In the genomic region with DNA sequence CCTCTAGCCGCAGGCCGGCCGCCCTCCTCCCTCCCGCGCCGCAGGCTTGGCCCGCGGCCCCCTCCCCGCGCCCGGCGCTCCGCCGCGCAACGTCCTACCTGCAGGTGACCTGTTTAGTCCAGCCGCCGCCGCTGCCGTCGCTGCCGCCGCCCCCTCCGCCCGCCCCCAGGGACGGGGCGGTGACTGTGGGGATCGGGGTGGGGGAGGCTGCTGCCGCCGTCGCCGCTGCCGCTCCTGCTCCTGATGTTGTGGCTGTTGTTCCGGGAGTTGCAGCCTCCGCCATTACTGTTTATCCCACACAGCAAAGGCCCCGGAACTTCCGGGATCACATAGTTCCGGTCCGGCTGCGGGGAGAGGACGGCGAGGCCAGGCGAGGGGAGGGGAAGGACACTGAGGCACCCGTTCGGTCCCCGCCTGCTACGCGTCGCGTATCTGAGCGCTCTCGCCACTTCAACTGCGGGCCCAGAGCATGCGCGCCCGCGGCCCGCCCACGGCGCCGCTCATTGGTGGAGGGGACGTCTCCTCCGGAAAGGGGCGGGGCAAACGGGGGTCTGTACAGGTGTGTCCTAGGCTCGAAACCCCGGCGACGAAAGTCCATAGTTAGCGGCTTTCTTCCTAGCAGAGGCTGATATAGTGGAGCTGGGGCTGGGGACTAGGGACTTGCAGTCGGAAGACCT, we compare ENCODE assay signal across 8 cellular contexts. TPM values are rescaled to one million over a fixed set of nuclear protein-coding genes. Genes with fewer than 3 reads are reported as not detected.
A peak's percentile ranks its signal among the peaks of the same experiment; 100 is the strongest.
DNase-seq lines count a peak whose midpoint lies in the region; ATAC-seq, FAIRE-seq and TF ChIP-seq lines count a peak whose summit lies in the region.

A gene with protein sequence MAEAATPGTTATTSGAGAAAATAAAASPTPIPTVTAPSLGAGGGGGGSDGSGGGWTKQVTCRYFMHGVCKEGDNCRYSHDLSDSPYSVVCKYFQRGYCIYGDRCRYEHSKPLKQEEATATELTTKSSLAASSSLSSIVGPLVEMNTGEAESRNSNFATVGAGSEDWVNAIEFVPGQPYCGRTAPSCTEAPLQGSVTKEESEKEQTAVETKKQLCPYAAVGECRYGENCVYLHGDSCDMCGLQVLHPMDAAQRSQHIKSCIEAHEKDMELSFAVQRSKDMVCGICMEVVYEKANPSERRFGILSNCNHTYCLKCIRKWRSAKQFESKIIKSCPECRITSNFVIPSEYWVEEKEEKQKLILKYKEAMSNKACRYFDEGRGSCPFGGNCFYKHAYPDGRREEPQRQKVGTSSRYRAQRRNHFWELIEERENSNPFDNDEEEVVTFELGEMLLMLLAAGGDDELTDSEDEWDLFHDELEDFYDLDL (minus strand): TSS at position 444 of the 677 bp plus-strand sequence. CDS start 161 bp downstream, at position 283.

- no peaks in the 10 kb centered on the region for H3K27me3 ChIP-seq in mononuclear cell (ENCODE audit: insufficient read depth, low read length)

- H3K27ac ChIP-seq in OCI-LY7 (ENCODE audit: low read depth, low read length, poor library complexity, severe bottlenecking), result peak within 1 kb of the TSS; percentile 72

- peak within 1 kb of the TSS; percentile 65 for H2AFZ ChIP-seq in OCI-LY7 (ENCODE audit: low read length)

- POLR2A ChIA-PET in OCI-LY7 (lab: Charles Lee), result interaction anchor here (0.8 to 2.1 kb wide), 6 partner anchors 9 to 19 kb away, joined by 3 to 11 read pairs (median 4); no protein-coding TSS in a partner anchor

- H3K4me2 ChIP-seq in OCI-LY7 (ENCODE audit: low read length), result peak within 1 kb of the TSS; percentile 76

- BruUV-seq in OCI-LY7 (replicated peaks; lab: Mats Ljungman, UMichigan), result no TSS peak

- TF ChIP-seq CTCF in D721Med (IDR thresholded peaks at IDR 0.05; ENCODE audit: insufficient read depth, missing control alignments) (no peak), OCI-LY7 (conservative IDR thresholded peaks at IDR 0.05; ENCODE audit: low read length) (no peak)

- intact Hi-C loops in OCI-LY7 (cut with micrococcal nuclease; ENCODE audit: unreplicated experiment), result loop anchor here (1.0 to 5.0 kb wide), 5 partner anchors 81 to 536 kb away; a partner anchor contains a TSS

- H3K4me1 ChIP-seq in OCI-LY7 (ENCODE audit: insufficient read depth, low read length, poor library complexity, severe bottlenecking) (peaks cover 24% of the 10 kb centered on the region), mononuclear cell (ENCODE audit: insufficient read depth, low read length) (peaks cover 32% of the 10 kb centered on the region)

- peak; percentile 79 for DNase-seq in D721Med (ENCODE audit: insufficient read length, low spot score)
- peak; percentile 90 for DNase-seq in HuH-7.5 (ENCODE audit: low spot score)
- DNase-seq in OCI-LY7 (ENCODE audit: low spot score), result peak; percentile 94
- peak; percentile 91 for DNase-seq in activated T-cell treated with anti-CD3 and anti-CD28 coated beads for 24 hours (ENCODE audit: low read depth)
- peak; percentile 88 for DNase-seq in epidermal melanocyte (ENCODE audit: insufficient read length, low spot score)
- DNase-seq in stimulated activated CD8-positive, alpha-beta memory T cell treated with anti-CD3 and anti-CD28 coated beads, Interleukin-4, amount 100 ng/mL, for 1 hour (ENCODE audit: low read depth in 2 of 2, low spot score in 1 of 2), result peak; percentile 85 to 86

- H4K20me1 ChIP-seq in OCI-LY7 (ENCODE audit: insufficient read depth, low read length), result peaks cover 11% of the 10 kb centered on the region; the same call in 1 of the 2 replicates

- H3K4me3 ChIP-seq in OCI-LY7 (ENCODE audit: low read depth, low read length, poor library complexity, severe bottlenecking) (peak within 1 kb of the TSS; percentile 98), mononuclear cell (ENCODE audit: low read length) (peak within 1 kb of the TSS; percentile 91)

- H3K9me2 ChIP-seq in OCI-LY7 (ENCODE audit: insufficient read depth, low read length), result no peaks in the 10 kb centered on the region

- peaks cover 45% of the 10 kb centered on the region for H3K79me2 ChIP-seq in OCI-LY7 (ENCODE audit: insufficient read depth, low read depth, low read length)

- H3K36me3 ChIP-seq in OCI-LY7 (ENCODE audit: insufficient read depth, low read length), result no peaks in the 10 kb centered on the region

- ATAC-seq in GM21526 (IDR thresholded peaks at IDR 0.05; ENCODE audit: low FRiP score, unreplicated experiment), result peak; percentile 93

- CTCF ChIA-PET in OCI-LY7 (lab: Charles Lee; ENCODE audit: unreplicated experiment), result no interaction called here

- H3K9me3 ChIP-seq in OCI-LY7 (ENCODE audit: low read length) (no peaks in the 10 kb centered on the region), mononuclear cell (ENCODE audit: low read depth, low read length) (no peaks in the 10 kb centered on the region)

- no peak for FAIRE-seq in D721Med (lab: Jason Lieb, UNC)

RNA-seq across cellular contexts. Expression of the gene that starts here (rescaled TPM):
- total RNA-seq in OCI-LY7 (2014; rRNA removed; shearing (Covaris generic)), result 26.4 and 47.5 TPM in 2 replicates
- total RNA-seq in OCI-LY7 (2022), result 48.0 and 54.9 TPM in 2 replicates
- total RNA-seq in mononuclear cell, result 153 TPM

Comparison
In these comparisons a context has a peak if more than half of its experiments do, and no peak if none do; other contexts are left out.
1. Peak in every context shown above with its lines: DNase-seq, ATAC-seq, H3K4me3 ChIP-seq and H3K27ac ChIP-seq.